21 cellular contexts compared by ENCODE assay signal in the genomic region with DNA sequence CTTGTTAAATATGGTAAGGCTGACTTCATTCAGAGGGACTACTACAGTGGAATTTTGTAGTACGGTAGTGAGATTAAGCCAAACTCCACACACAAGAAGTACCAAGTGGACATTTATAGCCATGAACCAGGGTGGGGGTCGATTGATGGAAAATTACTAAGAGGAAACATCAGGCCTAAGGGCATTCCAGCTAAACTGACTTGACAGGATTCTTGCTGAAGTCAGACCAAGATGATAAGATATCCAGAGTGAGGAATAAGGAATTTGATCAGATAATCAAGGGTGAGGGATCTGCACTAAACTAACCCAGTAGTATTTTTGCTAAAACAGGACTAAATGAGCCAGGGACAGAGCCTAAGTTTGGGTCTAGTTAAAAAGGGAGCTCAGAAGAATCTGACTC.
"Had no signal": no experiment of that assay in that cellular context is flagged by ENCODE, and none has a peak within 500 bp of the region (broad histone marks: within the 10 kb centered on the region; RNA-seq: fewer than 3 reads in every experiment).

No MANE protein-coding gene starts in this region.

- H3K9me3 ChIP-seq: mucosa of descending colon, neutrophil, spleen, testis, tibial nerve had no signal

- H3K27me3 ChIP-seq: hepatocyte, neutrophil, spleen, testis had no signal

- H3K4me2 ChIP-seq: hepatocyte had no signal

- H3K4me3 ChIP-seq: coronary artery, hepatocyte, mucosa of descending colon, spleen, testis, tibial nerve had no signal

- H3K9me3 Mint-ChIP-seq: endodermal cell; naive thymus-derived CD8-positive, alpha-beta T cell; stimulated activated memory B cell treated with anti-CD40 and anti-IgM and Interleukin-4, amounts not matched to agents 10 μg/mL and 1 μg/mL and 100 μg/mL, for 72 hours; stimulated activated naive CD8-positive, alpha-beta T cell treated with anti-CD3 and anti-CD28 coated beads, Interleukin-15, Interleukin-2, amounts not matched to agents 100 ng/mL and 50 ng/mL, for 24 hours had no signal

- H3K27ac ChIP-seq: coronary artery, hepatocyte, neutrophil, spleen, testis, tibial nerve had no signal

- H3K4me3 Mint-ChIP-seq: endodermal cell; naive thymus-derived CD8-positive, alpha-beta T cell; stimulated activated memory B cell treated with anti-CD40 and anti-IgM and Interleukin-4, amounts not matched to agents 10 μg/mL and 1 μg/mL and 100 μg/mL, for 72 hours; stimulated activated naive CD8-positive, alpha-beta T cell treated with anti-CD3 and anti-CD28 coated beads, Interleukin-15, Interleukin-2, amounts not matched to agents 100 ng/mL and 50 ng/mL, for 24 hours had no signal

- H3K27me3 Mint-ChIP-seq: naive thymus-derived CD8-positive, alpha-beta T cell; stimulated activated memory B cell treated with anti-CD40 and anti-IgM and Interleukin-4, amounts not matched to agents 10 μg/mL and 1 μg/mL and 100 μg/mL, for 72 hours; stimulated activated naive CD8-positive, alpha-beta T cell treated with anti-CD3 and anti-CD28 coated beads, Interleukin-15, Interleukin-2, amounts not matched to agents 100 ng/mL and 50 ng/mL, for 24 hours had no signal

- H2AFZ ChIP-seq: hepatocyte had no signal

- H3K36me3 ChIP-seq: neutrophil, spleen, tibial nerve had no signal

- H3K27ac Mint-ChIP-seq: endodermal cell; naive thymus-derived CD8-positive, alpha-beta T cell; stimulated activated memory B cell treated with anti-CD40 and anti-IgM and Interleukin-4, amounts not matched to agents 10 μg/mL and 1 μg/mL and 100 μg/mL, for 72 hours; stimulated activated naive CD8-positive, alpha-beta T cell treated with anti-CD3 and anti-CD28 coated beads, Interleukin-15, Interleukin-2, amounts not matched to agents 100 ng/mL and 50 ng/mL, for 24 hours had no signal

- H3K4me1 ChIP-seq: spleen, testis, tibial nerve had no signal

- H3K4me1 Mint-ChIP-seq: naive thymus-derived CD8-positive, alpha-beta T cell; stimulated activated memory B cell treated with anti-CD40 and anti-IgM and Interleukin-4, amounts not matched to agents 10 μg/mL and 1 μg/mL and 100 μg/mL, for 72 hours had no signal

- FAIRE-seq: endothelial cell of umbilical vein had no signal

- H3K79me2 ChIP-seq: hepatocyte had no signal

- DNase-seq: effector CD4-positive, alpha-beta T cell; endodermal cell; erythroblast; foreskin melanocyte; head of caudate nucleus; kidney glomerular epithelial cell; mucosa of descending colon; naive thymus-derived CD8-positive, alpha-beta T cell; posterior cingulate gyrus; spleen; stimulated activated CD4-positive, alpha-beta T cell treated with anti-CD3 and anti-CD28 coated beads, Interleukin-15, amount 100 ng/mL, for 24 hours; stimulated activated CD4-positive, alpha-beta T cell treated with anti-CD3 and anti-CD28 coated beads, Interleukin-1b, Interleukin-23, amount 100 ng/mL, for 48 hours; stimulated activated CD4-positive, alpha-beta T cell treated with anti-CD3 and anti-CD28 coated beads, Interleukin-4, amount 100 ng/mL, for 24 hours; testis had no signal

- H3K36me3 Mint-ChIP-seq: naive thymus-derived CD8-positive, alpha-beta T cell; stimulated activated memory B cell treated with anti-CD40 and anti-IgM and Interleukin-4, amounts not matched to agents 10 μg/mL and 1 μg/mL and 100 μg/mL, for 72 hours had no signal
